Comparison of ENCODE assay signal across 26 cellular contexts in the genomic region with DNA sequence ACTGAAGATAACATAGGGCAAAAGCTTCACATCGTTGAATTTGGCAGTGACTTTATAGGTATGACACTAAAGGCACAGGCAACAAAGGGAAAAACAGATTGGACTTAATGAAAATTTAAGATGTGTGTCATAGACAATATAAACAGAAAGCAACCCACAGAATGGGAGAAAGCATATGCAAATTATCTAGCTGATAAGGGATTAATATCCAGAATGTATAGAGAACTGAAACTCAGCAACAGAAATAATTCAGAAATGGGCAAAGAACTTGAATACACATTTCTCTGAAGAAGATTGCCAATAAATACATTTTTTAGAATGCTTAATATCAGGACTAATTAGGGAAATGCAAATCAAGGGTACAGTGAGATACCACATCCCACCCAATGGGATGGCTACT. TPM values are rescaled to one million over a fixed set of nuclear protein-coding genes. Genes with fewer than 3 reads are reported as not detected.
"Had no signal": no experiment of that assay in that cellular context is flagged by ENCODE, and none has a peak within 500 bp of the region (broad histone marks: within the 10 kb centered on the region; RNA-seq: fewer than 3 reads in every experiment).

No MANE protein-coding gene starts in this region.

- H3K27ac Mint-ChIP-seq: activated CD4-positive, alpha-beta T cell treated with anti-CD3 and anti-CD28 coated beads, Interleukin-2, amount 10 ng/mL, durations not matched to agents 24 days and 14 days; activated CD8-positive, alpha-beta memory T cell treated with anti-CD3 and anti-CD28 coated beads, Interleukin-2, amount 10 ng/mL, durations not matched to agents 7 days and 5 days; activated CD8-positive, alpha-beta T cell treated with anti-CD3 and anti-CD28 coated beads for 36 hours; activated naive CD4-positive, alpha-beta T cell treated with anti-CD3 and anti-CD28 coated beads, Interleukin-2, amount 10 ng/mL, durations not matched to agents 7 days and 5 days; immature natural killer cell; naive thymus-derived CD4-positive, alpha-beta T cell; neural progenitor cell; stimulated activated naive CD8-positive, alpha-beta T cell treated with anti-CD3 and anti-CD28 coated beads, Interleukin-15, Interleukin-2, amounts not matched to agents 100 ng/mL and 50 ng/mL, for 24 hours had no signal

- H3K27me3 ChIP-seq: neural progenitor cell, thyroid gland, upper lobe of right lung had no signal

- H3K4me2 ChIP-seq: neural progenitor cell had no signal

- H3K36me3 ChIP-seq: lower lobe of right lung, neural progenitor cell, thyroid gland, upper lobe of right lung had no signal

- H3K4me3 Mint-ChIP-seq: activated CD4-positive, alpha-beta T cell treated with anti-CD3 and anti-CD28 coated beads, Interleukin-2, amount 10 ng/mL, durations not matched to agents 24 days and 14 days; activated CD8-positive, alpha-beta memory T cell treated with anti-CD3 and anti-CD28 coated beads, Interleukin-2, amount 10 ng/mL, durations not matched to agents 7 days and 5 days; activated CD8-positive, alpha-beta T cell treated with anti-CD3 and anti-CD28 coated beads for 36 hours; activated naive CD4-positive, alpha-beta T cell treated with anti-CD3 and anti-CD28 coated beads, Interleukin-2, amount 10 ng/mL, durations not matched to agents 7 days and 5 days; immature natural killer cell; naive thymus-derived CD4-positive, alpha-beta T cell; neural progenitor cell; stimulated activated naive CD8-positive, alpha-beta T cell treated with anti-CD3 and anti-CD28 coated beads, Interleukin-15, Interleukin-2, amounts not matched to agents 100 ng/mL and 50 ng/mL, for 24 hours had no signal

- DNase-seq: activated CD4-positive, alpha-beta T cell treated with anti-CD3 and anti-CD28 coated beads, Interleukin-2, amount 10 ng/mL, durations not matched to agents 24 days and 14 days; activated CD4-positive, CD25-positive, alpha-beta regulatory T cell; activated CD8-positive, alpha-beta memory T cell treated with anti-CD3 and anti-CD28 coated beads, Interleukin-2, amount 10 ng/mL, durations not matched to agents 7 days and 5 days; activated CD8-positive, alpha-beta T cell treated with anti-CD3 and anti-CD28 coated beads for 36 hours; activated effector memory CD4-positive, alpha-beta T cell treated with anti-CD3 and anti-CD28 coated beads, Interleukin-2, amount 50 U/mL, for 16 hours; activated naive CD4-positive, alpha-beta T cell treated with anti-CD3 and anti-CD28 coated beads, Interleukin-2, amount 10 ng/mL, durations not matched to agents 7 days and 5 days; activated T-cell treated with anti-CD3 and anti-CD28 coated beads for 4 hours; amygdala; immature natural killer cell; lower lobe of right lung; naive thymus-derived CD4-positive, alpha-beta T cell; retina; stimulated activated CD4-positive, alpha-beta T cell treated with anti-CD3 and anti-CD28 coated beads, Interleukin-4, amount 100 ng/mL, for 1 hour; substantia nigra; T1000; thyroid gland; upper lobe of right lung had no signal

- H3K9ac ChIP-seq: neural progenitor cell had no signal

- H3K4me3 ChIP-seq: coronary artery, lower lobe of right lung, neural progenitor cell, thyroid gland, upper lobe of right lung had no signal

- H3K4me1 Mint-ChIP-seq: activated CD4-positive, alpha-beta T cell treated with anti-CD3 and anti-CD28 coated beads, Interleukin-2, amount 10 ng/mL, durations not matched to agents 24 days and 14 days; activated CD8-positive, alpha-beta memory T cell treated with anti-CD3 and anti-CD28 coated beads, Interleukin-2, amount 10 ng/mL, durations not matched to agents 7 days and 5 days; activated naive CD4-positive, alpha-beta T cell treated with anti-CD3 and anti-CD28 coated beads, Interleukin-2, amount 10 ng/mL, durations not matched to agents 7 days and 5 days; immature natural killer cell; naive thymus-derived CD4-positive, alpha-beta T cell had no signal

- H3K9me3 ChIP-seq: thyroid gland, upper lobe of right lung had no signal

- H3K27ac ChIP-seq: coronary artery, lower lobe of right lung, neural progenitor cell, thyroid gland, upper lobe of right lung had no signal

- H3K4me1 ChIP-seq: lower lobe of right lung, thyroid gland, upper lobe of right lung had no signal

- H3K27me3 Mint-ChIP-seq: activated CD8-positive, alpha-beta T cell treated with anti-CD3 and anti-CD28 coated beads for 36 hours; activated naive CD4-positive, alpha-beta T cell treated with anti-CD3 and anti-CD28 coated beads, Interleukin-2, amount 10 ng/mL, durations not matched to agents 7 days and 5 days; stimulated activated naive CD8-positive, alpha-beta T cell treated with anti-CD3 and anti-CD28 coated beads, Interleukin-15, Interleukin-2, amounts not matched to agents 100 ng/mL and 50 ng/mL, for 24 hours had no signal

- H3K36me3 Mint-ChIP-seq: activated CD8-positive, alpha-beta memory T cell treated with anti-CD3 and anti-CD28 coated beads, Interleukin-2, amount 10 ng/mL, durations not matched to agents 7 days and 5 days; activated naive CD4-positive, alpha-beta T cell treated with anti-CD3 and anti-CD28 coated beads, Interleukin-2, amount 10 ng/mL, durations not matched to agents 7 days and 5 days had no signal

- ATAC-seq: activated CD8-positive, alpha-beta memory T cell treated with anti-CD3 and anti-CD28 coated beads, Interleukin-2, amount 10 ng/mL, durations not matched to agents 7 days and 5 days; activated CD8-positive, alpha-beta T cell treated with anti-CD3 and anti-CD28 coated beads for 36 hours; left lobe of liver; lower lobe of right lung; naive thymus-derived CD4-positive, alpha-beta T cell; upper lobe of right lung had no signal

RNA-seq across cellular contexts. Expression of a gene that starts 55.2 kb away (rescaled TPM):
- total RNA-seq: activated CD4-positive, alpha-beta T cell treated with anti-CD3 and anti-CD28 coated beads, Interleukin-2, amount 10 ng/mL, durations not matched to agents 24 days and 14 days; activated CD8-positive, alpha-beta memory T cell treated with anti-CD3 and anti-CD28 coated beads, Interleukin-2, amount 10 ng/mL, durations not matched to agents 7 days and 5 days; activated CD8-positive, alpha-beta T cell treated with anti-CD3 and anti-CD28 coated beads for 36 hours; bronchial epithelial cell; epithelial cell of proximal tubule; glomerular endothelial cell; kidney epithelial cell; naive thymus-derived CD4-positive, alpha-beta T cell; T-helper 1 cell treated with Interleukin-12 subunit alpha and Interleukin-12 subunit beta and Interleukin-4 antibody, amounts not matched to agents 30 ng/mL and 1 ng/mL, for 36 hours had no signal
